17 cellular contexts compared by ENCODE assay signal in the genomic region with DNA sequence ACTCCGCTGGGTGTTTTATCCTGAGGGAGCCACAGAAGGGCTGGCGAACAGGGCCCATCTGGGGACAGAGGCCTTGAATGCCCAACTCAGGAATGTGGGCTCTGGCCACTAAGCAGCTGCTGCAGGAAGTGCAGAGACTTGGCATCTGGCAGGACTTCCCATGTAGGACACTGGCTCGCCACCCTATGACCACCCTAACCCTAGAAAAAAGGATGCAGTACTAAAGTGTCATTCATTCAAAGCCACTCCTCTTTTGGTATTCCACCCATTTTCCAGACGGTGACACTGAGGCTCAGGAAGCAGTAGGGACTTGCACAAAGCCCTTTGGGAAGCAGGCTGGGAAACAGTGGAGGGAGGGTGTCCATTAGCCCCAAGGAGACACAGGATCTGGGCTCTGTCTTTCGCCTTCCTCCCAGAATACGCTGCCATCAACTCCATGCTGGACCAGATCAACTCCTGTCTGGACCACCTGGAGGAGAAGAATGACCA. TPM values are rescaled to one million over a fixed set of nuclear protein-coding genes. Genes with fewer than 3 reads are reported as not detected.
"Had no signal": no experiment of that assay in that cellular context is flagged by ENCODE, and none has a peak within 500 bp of the region (broad histone marks: within the 10 kb centered on the region; RNA-seq: fewer than 3 reads in every experiment).

No MANE protein-coding gene starts in this region.

- H3K4me3 Mint-ChIP-seq: activated naive CD4-positive, alpha-beta T cell treated with anti-CD3 and anti-CD28 coated beads, Interleukin-2, amount 10 ng/mL, durations not matched to agents 7 days and 5 days; stimulated activated naive B cell treated with anti-CD40 and anti-IgM and Interleukin-4, amounts not matched to agents 10 μg/mL and 1 μg/mL and 100 μg/mL, for 72 hours had no signal

- DNase-seq: activated CD4-positive, alpha-beta T cell treated with anti-CD3 and anti-CD28 coated beads, Interleukin-2, amount 10 ng/mL, durations not matched to agents 24 days and 14 days; activated CD4-positive, CD25-positive, alpha-beta regulatory T cell; activated CD8-positive, alpha-beta memory T cell treated with anti-CD3 and anti-CD28 coated beads for 24 hours; activated naive CD4-positive, alpha-beta T cell treated with anti-CD3 and anti-CD28 coated beads, Interleukin-2, amount 10 ng/mL, durations not matched to agents 7 days and 5 days; erythroblast; heart right ventricle; left cardiac atrium; lower lobe of right lung; midbrain; stimulated activated CD4-positive, alpha-beta T cell treated with anti-CD3 and anti-CD28 coated beads, Interleukin-2, amount 100 ng/mL, for 48 hours; stimulated activated naive B cell treated with anti-CD40 and anti-IgM and Interleukin-4, amounts not matched to agents 10 μg/mL and 1 μg/mL and 100 μg/mL, for 72 hours; SW 1271; tibial artery; uterus had no signal

- H3K36me3 ChIP-seq: uterus had no signal

- H3K27me3 Mint-ChIP-seq: activated CD4-positive, alpha-beta T cell treated with anti-CD3 and anti-CD28 coated beads, Interleukin-2, amount 10 ng/mL, durations not matched to agents 24 days and 14 days; activated naive CD4-positive, alpha-beta T cell treated with anti-CD3 and anti-CD28 coated beads, Interleukin-2, amount 10 ng/mL, durations not matched to agents 7 days and 5 days; stimulated activated naive B cell treated with anti-CD40 and anti-IgM and Interleukin-4, amounts not matched to agents 10 μg/mL and 1 μg/mL and 100 μg/mL, for 72 hours had no signal

- ATAC-seq: gastroesophageal sphincter; left cardiac atrium; lower lobe of right lung; stimulated activated naive B cell treated with anti-CD40 and anti-IgM and Interleukin-4, amounts not matched to agents 10 μg/mL and 1 μg/mL and 100 μg/mL, for 72 hours had no signal

- H3K27ac ChIP-seq: gastroesophageal sphincter, heart right ventricle, lower lobe of right lung, neutrophil, uterus had no signal

- H3K9me3 ChIP-seq: gastroesophageal sphincter, heart right ventricle, lower lobe of right lung, neutrophil, tibial artery, uterus had no signal

- H3K9me3 Mint-ChIP-seq: activated CD4-positive, alpha-beta T cell treated with anti-CD3 and anti-CD28 coated beads, Interleukin-2, amount 10 ng/mL, durations not matched to agents 24 days and 14 days; activated naive CD4-positive, alpha-beta T cell treated with anti-CD3 and anti-CD28 coated beads, Interleukin-2, amount 10 ng/mL, durations not matched to agents 7 days and 5 days; stimulated activated naive B cell treated with anti-CD40 and anti-IgM and Interleukin-4, amounts not matched to agents 10 μg/mL and 1 μg/mL and 100 μg/mL, for 72 hours had no signal

- H3K27me3 ChIP-seq: gastroesophageal sphincter, heart right ventricle, neutrophil, tibial artery, uterus had no signal

- H3K4me3 ChIP-seq: gastroesophageal sphincter, heart right ventricle, lower lobe of right lung, tibial artery, uterus had no signal

- H3K27ac Mint-ChIP-seq: activated CD4-positive, alpha-beta T cell treated with anti-CD3 and anti-CD28 coated beads, Interleukin-2, amount 10 ng/mL, durations not matched to agents 24 days and 14 days; activated naive CD4-positive, alpha-beta T cell treated with anti-CD3 and anti-CD28 coated beads, Interleukin-2, amount 10 ng/mL, durations not matched to agents 7 days and 5 days had no signal

- H3K4me1 ChIP-seq: uterus had no signal

RNA-seq across cellular contexts. Expression of gene LCN2, which starts 13.8 kb away (rescaled TPM):
- total RNA-seq: activated CD4-positive, alpha-beta T cell treated with anti-CD3 and anti-CD28 coated beads, Interleukin-2, amount 10 ng/mL, durations not matched to agents 24 days and 14 days; dermis microvascular lymphatic vessel endothelial cell had no signal
